Comparison of ENCODE assay signal across 37 cellular contexts in genomic region chr4:36489798-36490197, GRCh38.
DNase-seq lines count a peak whose midpoint lies in the region; ATAC-seq, FAIRE-seq and TF ChIP-seq lines count a peak whose summit lies in the region.
"Had no signal": no experiment of that assay in that cellular context is flagged by ENCODE, and none has a peak within 500 bp of the region (broad histone marks: within the 10 kb centered on the region; RNA-seq: fewer than 3 reads in every experiment).

No MANE protein-coding gene starts in this region.

- POLR2A ChIA-PET in endothelial cell of umbilical vein (lab: Charles Lee) (no interaction called here), WTC11 (lab: Charles Lee) (no interaction called here)

- H3K4me3 ChIP-seq in bronchial epithelial cell (ENCODE audit: low read depth, low read length) (no peak overlapping the region), endothelial cell of umbilical vein (replicated peaks in 1 of 3; ENCODE audit: insufficient read depth in 1 of 3, low read depth in 1 of 3, low read length in 3 of 3) (no peak overlapping the region), psoas muscle (no peak overlapping the region)
- H3K4me3 ChIP-seq: A549; BLaER1; BLaER1 treated with 17β-estradiol and CSF1 and Interleukin-3, amounts not matched to agents 10 nM and 100 nM had no signal

- no TSS peak for BruUV-seq in endothelial cell of umbilical vein (replicated peaks; lab: Mats Ljungman, UMichigan)

- H3K9me3 Mint-ChIP-seq in WTC11 = no peaks in the 10 kb centered on the region; the same call in 1 of the 2 replicates
- H3K9me3 Mint-ChIP-seq: CD4-positive, alpha-beta T cell; CD8-positive, alpha-beta memory T cell; CD8-positive, alpha-beta T cell had no signal

- H3K27ac Mint-ChIP-seq in WTC11 = no peak overlapping the region
- H3K27ac Mint-ChIP-seq: B cell; CD14-positive monocyte; CD4-positive, alpha-beta memory T cell; CD4-positive, alpha-beta T cell; CD4-positive, CD25-positive, alpha-beta regulatory T cell; CD8-positive, alpha-beta memory T cell; CD8-positive, alpha-beta T cell had no signal

- H3K4me1 ChIP-seq in endothelial cell of umbilical vein (ENCODE audit: control insufficient read depth, extremely low read depth, insufficient read depth, low read length) = peaks cover 1% of the 10 kb centered on the region
- peaks cover 10% of the 10 kb centered on the region for H3K4me1 ChIP-seq in foreskin keratinocyte
- H3K4me1 ChIP-seq in psoas muscle = no peaks in the 10 kb centered on the region
- H3K4me1 ChIP-seq: A549; BE2C; BLaER1; BLaER1 treated with 17β-estradiol and CSF1 and Interleukin-3, amounts not matched to agents 10 nM and 100 nM; Caco-2 had no signal

- no peak overlapping the region for H3K4me2 ChIP-seq in endothelial cell of umbilical vein (ENCODE audit: insufficient read depth, low read length)
- H3K4me2 ChIP-seq: A549; BLaER1; BLaER1 treated with 17β-estradiol and CSF1 and Interleukin-3, amounts not matched to agents 10 nM and 100 nM had no signal

- 64 to 91% (median 87%) methylated on average over 2 of the region's 2 CpGs for WGBS in psoas muscle, 3 donors

- DNase-seq in NCI-H226 (peak; percentile 4), bronchial epithelial cell (ENCODE audit: low read depth) (peak; percentile 21), endothelial cell of umbilical vein (ENCODE audit: low read depth, low spot score) (no peak), foreskin keratinocyte (peak in 1 of 2 donors; percentile 51), psoas muscle (no peak), SW 1271 (lab: John Stamatoyannopoulos, UW) (no peak), WTC11 (ENCODE audit: low spot score) (no peak)
- DNase-seq: 8988T; ACHN; AML-193; BE2C; C1 segment of cervical spinal cord; Caco-2; Calu3; CD4-positive, alpha-beta memory T cell; CD4-positive, alpha-beta T cell; CD4-positive, CD25-positive, alpha-beta regulatory T cell; CD8-positive, alpha-beta memory T cell; CD8-positive, alpha-beta T cell; COR-L47; DMS 273 treated with DMSO at 0.1 percent for 48 hours; DMS153; DMS53; DMS79; DMS79 treated with DMSO at 0.1 percent for 48 hours; DND-41; EL had no signal

- FAIRE-seq in bronchial epithelial cell (lab: Jason Lieb, UNC) (no peak), endothelial cell of umbilical vein (lab: Jason Lieb, UNC) (peak; percentile 12)
- FAIRE-seq: A204.1, A549, D721Med had no signal

- H3K79me2 ChIP-seq in endothelial cell of umbilical vein (ENCODE audit: control insufficient read depth, insufficient read depth, low read length) = no peaks in the 10 kb centered on the region

- no peak for TF ChIP-seq POLR2A in endothelial cell of umbilical vein (IDR thresholded peaks at IDR 0.05; ENCODE audit: low read depth, low read length)

- intact Hi-C loops in endothelial cell of umbilical vein (cut with micrococcal nuclease) = no loop called here
- intact Hi-C loops in psoas muscle (cut with DNase I) = no loop called here

- H3K9me1 ChIP-seq in endothelial cell of umbilical vein (replicated peaks; ENCODE audit: control insufficient read depth, extremely low read depth, insufficient read depth, low read length) = no peaks in the 10 kb centered on the region

- H3K9me3 ChIP-seq in endothelial cell of umbilical vein (replicated peaks; ENCODE audit: control insufficient read depth, insufficient read depth, low read length) (no peaks in the 10 kb centered on the region), psoas muscle (no peaks in the 10 kb centered on the region)
- H3K9me3 ChIP-seq: A549; BE2C; BLaER1; BLaER1 treated with 17β-estradiol and CSF1 and Interleukin-3, amounts not matched to agents 10 nM and 100 nM; Caco-2 had no signal

- CTCF ChIA-PET in endothelial cell of umbilical vein (lab: Charles Lee) (no interaction called here), WTC11 (lab: Charles Lee) (no interaction called here)

- H3K36me3 Mint-ChIP-seq in WTC11 = no peaks in the 10 kb centered on the region
- H3K36me3 Mint-ChIP-seq: CD14-positive monocyte; CD4-positive, alpha-beta memory T cell; CD4-positive, CD25-positive, alpha-beta regulatory T cell; CD8-positive, alpha-beta memory T cell; CD8-positive, alpha-beta T cell had no signal

- H4K20me1 ChIP-seq in endothelial cell of umbilical vein (replicated peaks; ENCODE audit: control insufficient read depth, extremely low read depth, insufficient read depth, low read length) = no peaks in the 10 kb centered on the region
- H4K20me1 ChIP-seq: BLaER1; BLaER1 treated with 17β-estradiol and CSF1 and Interleukin-3, amounts not matched to agents 10 nM and 100 nM had no signal

- H3K27me3 Mint-ChIP-seq in WTC11 (ENCODE audit: low read depth) = no peaks in the 10 kb centered on the region
- H3K27me3 Mint-ChIP-seq: B cell; CD4-positive, CD25-positive, alpha-beta regulatory T cell; CD8-positive, alpha-beta memory T cell had no signal

- H3K36me3 ChIP-seq in bronchial epithelial cell (ENCODE audit: control insufficient read depth, insufficient read depth, low read length) = no peaks in the 10 kb centered on the region
- no peaks in the 10 kb centered on the region for H3K36me3 ChIP-seq in endothelial cell of umbilical vein (ENCODE audit: control insufficient read depth in 2 of 2, extremely low read depth in 1 of 2, insufficient read depth in 2 of 2, low read length in 2 of 2)
- H3K36me3 ChIP-seq in psoas muscle (ENCODE audit: insufficient read depth in 1 of 2, low read depth in 1 of 2) = no peaks in the 10 kb centered on the region
- H3K36me3 ChIP-seq: BE2C; BLaER1; BLaER1 treated with 17β-estradiol and CSF1 and Interleukin-3, amounts not matched to agents 10 nM and 100 nM had no signal

- H3K4me3 Mint-ChIP-seq in WTC11 = no peak overlapping the region
- H3K4me3 Mint-ChIP-seq: B cell; CD14-positive monocyte; CD4-positive, alpha-beta memory T cell; CD4-positive, alpha-beta T cell; CD4-positive, CD25-positive, alpha-beta regulatory T cell; CD8-positive, alpha-beta memory T cell; CD8-positive, alpha-beta T cell had no signal

- peaks cover 9% of the 10 kb centered on the region for H3K4me1 Mint-ChIP-seq in WTC11
- H3K4me1 Mint-ChIP-seq: B cell; CD14-positive monocyte; CD4-positive, alpha-beta memory T cell; CD8-positive, alpha-beta memory T cell had no signal

- H2AFZ ChIP-seq in endothelial cell of umbilical vein (ENCODE audit: low read depth, low read length) = no peak overlapping the region

- no peak overlapping the region for H3K9ac ChIP-seq in endothelial cell of umbilical vein (replicated peaks; ENCODE audit: extremely low read depth, insufficient read depth, low read length)
- H3K9ac ChIP-seq: BLaER1; BLaER1 treated with 17β-estradiol and CSF1 and Interleukin-3, amounts not matched to agents 10 nM and 100 nM had no signal

- dilution Hi-C loops in endothelial cell of umbilical vein (cut with MboI; ENCODE audit: extremely low pct_ligation_motif_present, low sequenced_read_pairs) = no loop called here

- H3K27me3 ChIP-seq in bronchial epithelial cell (ENCODE audit: control insufficient read depth, insufficient read depth, low read length) (no peaks in the 10 kb centered on the region), endothelial cell of umbilical vein (ENCODE audit: control insufficient read depth in 2 of 2, insufficient read depth in 2 of 2, low read length in 2 of 2) (no peaks in the 10 kb centered on the region), foreskin keratinocyte (no peaks in the 10 kb centered on the region), psoas muscle (ENCODE audit: insufficient read depth in 3 of 3, low read length in 2 of 3) (no peaks in the 10 kb centered on the region)
- H3K27me3 ChIP-seq: BE2C; BLaER1; BLaER1 treated with 17β-estradiol and CSF1 and Interleukin-3, amounts not matched to agents 10 nM and 100 nM had no signal

- H3K27ac ChIP-seq in endothelial cell of umbilical vein (ENCODE audit: insufficient read depth, low read depth, low read length) (no peak overlapping the region), foreskin keratinocyte (no peak overlapping the region), psoas muscle (no peak overlapping the region)
- H3K27ac ChIP-seq: 22Rv1; A549; BLaER1; BLaER1 treated with 17β-estradiol and CSF1 and Interleukin-3, amounts not matched to agents 10 nM and 100 nM; C4-2B had no signal

- no peak for TF ChIP-seq CTCF in bronchial epithelial cell (IDR thresholded peaks at IDR 0.05; ENCODE audit: insufficient read depth, low read length, severe bottlenecking)
- no peak for TF ChIP-seq CTCF in endothelial cell of umbilical vein (IDR thresholded peaks at IDR 0.05; ENCODE audit: extremely low read depth in 1 of 2, insufficient read depth in 1 of 2, low read depth in 1 of 2, low read length in 2 of 2)
- no peak for TF ChIP-seq CTCF in foreskin keratinocyte (conservative IDR thresholded peaks at IDR 0.05)
- no peak for TF ChIP-seq CTCF in psoas muscle (IDR thresholded peaks at IDR 0.05)
- no peak for TF ChIP-seq CTCF in WTC11 (IDR thresholded peaks at IDR 0.05)

- ATAC-seq in foreskin keratinocyte = peak; percentile 53
- no peak for ATAC-seq in psoas muscle
- ATAC-seq in WTC11 = no peak
- no peak for ATAC-seq in HG03521 (IDR thresholded peaks at IDR 0.05; ENCODE audit: unreplicated experiment)
- ATAC-seq: A549; CD8-positive, alpha-beta T cell had no signal

TF ChIP-seq in endothelial cell of umbilical vein, 7 proteins besides CTCF, POLR2A, EP300 and RAD21:
- TF ChIP-seq EZH2 (IDR thresholded peaks at IDR 0.05; ENCODE audit: borderline replicate concordance, low read depth, low read length, severe bottlenecking) = no peak
TF ChIP-seq in endothelial cell of umbilical vein: peak in this region for 0.

TF ChIP-seq in WTC11, 78 proteins besides CTCF, POLR2A, EP300 and RAD21 (continues in another document):
- TF ChIP-seq E2F1 (CRISPR knock-in tag; IDR thresholded peaks at IDR 0.05) = no peak
- TF ChIP-seq, protein P1, sequence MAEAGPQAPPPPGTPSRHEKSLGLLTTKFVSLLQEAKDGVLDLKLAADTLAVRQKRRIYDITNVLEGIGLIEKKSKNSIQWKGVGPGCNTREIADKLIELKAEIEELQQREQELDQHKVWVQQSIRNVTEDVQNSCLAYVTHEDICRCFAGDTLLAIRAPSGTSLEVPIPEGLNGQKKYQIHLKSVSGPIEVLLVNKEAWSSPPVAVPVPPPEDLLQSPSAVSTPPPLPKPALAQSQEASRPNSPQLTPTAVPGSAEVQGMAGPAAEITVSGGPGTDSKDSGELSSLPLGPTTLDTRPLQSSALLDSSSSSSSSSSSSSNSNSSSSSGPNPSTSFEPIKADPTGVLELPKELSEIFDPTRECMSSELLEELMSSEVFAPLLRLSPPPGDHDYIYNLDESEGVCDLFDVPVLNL (CRISPR knock-in tag; IDR thresholded peaks at IDR 0.05; ENCODE audit: borderline replicate concordance, low read depth) = no peak
- no peak for TF ChIP-seq NFYB (CRISPR knock-in tag; conservative IDR thresholded peaks at IDR 0.05; ENCODE audit: low read depth)
- no peak for TF ChIP-seq CBFB (CRISPR knock-in tag; IDR thresholded peaks at IDR 0.05; ENCODE audit: low read depth)

Comparison
In these comparisons a context has a peak if more than half of its experiments do, and no peak if none do; other contexts are left out.
1. DNase-seq: peak in NCI-H226 (single experiment) and bronchial epithelial cell (single experiment); none in endothelial cell of umbilical vein (single experiment), psoas muscle (0 of 2), SW 1271 (0 of 2) and WTC11 (single experiment).